In the genomic region with DNA sequence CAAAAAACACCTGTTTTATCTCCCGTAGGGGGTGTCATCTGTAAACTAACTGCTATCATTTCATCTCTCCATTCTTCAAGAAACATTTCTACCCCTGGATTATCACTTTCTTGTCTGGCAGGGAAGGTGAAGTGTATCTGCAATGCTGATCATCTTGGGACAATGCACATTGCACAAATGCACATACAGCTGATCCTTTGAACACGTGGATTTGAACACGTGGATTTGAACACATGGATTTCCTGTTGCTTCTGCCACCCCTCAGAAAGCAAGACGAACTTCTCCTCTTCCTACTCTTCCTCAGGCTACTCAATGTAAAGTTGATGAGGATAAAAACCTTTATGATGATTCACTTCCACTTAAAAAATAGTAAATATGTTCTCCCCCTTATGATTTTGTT, we compare ENCODE assay signal across 27 cellular contexts.
"Had no signal": no experiment of that assay in that cellular context is flagged by ENCODE, and none has a peak within 500 bp of the region (broad histone marks: within the 10 kb centered on the region; RNA-seq: fewer than 3 reads in every experiment).

No MANE protein-coding gene starts in this region.

- H3K27ac ChIP-seq: stomach, suprapubic skin, testis, thoracic aorta, thyroid gland, tibial artery, tibial nerve, transverse colon, upper lobe of left lung, upper lobe of right lung, uterus, vagina had no signal

- H3K4me1 ChIP-seq: stomach, suprapubic skin, testis, thyroid gland, tibial artery, tibial nerve, upper lobe of left lung, upper lobe of right lung, uterus had no signal

- H3K36me3 ChIP-seq: stomach, suprapubic skin, thoracic aorta, thyroid gland, tibial artery, tibial nerve, transverse colon, upper lobe of left lung, upper lobe of right lung, uterus, vagina had no signal

- H3K27me3 ChIP-seq: stomach, suprapubic skin, testis, thyroid gland, tibial artery, tibial nerve, transverse colon, upper lobe of left lung, upper lobe of right lung, uterus, vagina had no signal

- H3K9me3 ChIP-seq: stomach, suprapubic skin, testis, thoracic aorta, thyroid gland, tibial artery, tibial nerve, transverse colon, upper lobe of left lung, upper lobe of right lung, uterus, vagina had no signal

- ATAC-seq: stimulated activated effector memory CD8-positive, alpha-beta T cell treated with anti-CD3 and anti-CD28 coated beads, Interleukin-12 subunit alpha, Interleukin-12 subunit beta, amount 100 ng/mL, for 72 hours; stimulated activated memory B cell treated with anti-CD40 and anti-IgM and Interleukin-4, amounts not matched to agents 10 μg/mL and 1 μg/mL and 100 μg/mL, for 72 hours; stimulated activated naive B cell treated with anti-CD40 and anti-IgM and Interleukin-4, amounts not matched to agents 10 μg/mL and 1 μg/mL and 100 μg/mL, for 72 hours; stimulated activated naive CD8-positive, alpha-beta T cell treated with anti-CD3 and anti-CD28 coated beads, Interleukin-15, amount 100 ng/mL, for 72 hours; stimulated activated naive CD8-positive, alpha-beta T cell treated with anti-CD3 and anti-CD28 coated beads, Interleukin-15, Interleukin-2, amounts not matched to agents 100 U/mL and 50 U/mL, for 24 hours; upper lobe of right lung had no signal

- H3K4me3 ChIP-seq: stomach, suprapubic skin, testis, thoracic aorta, thyroid gland, tibial artery, tibial nerve, transverse colon, upper lobe of left lung, upper lobe of right lung, uterus, vagina had no signal

- DNase-seq: stimulated activated CD4-positive, alpha-beta T cell treated with anti-CD3 and anti-CD28 coated beads, Interleukin-2, amount 100 ng/mL, for 48 hours; stimulated activated CD4-positive, alpha-beta T cell treated with anti-CD3 and anti-CD28 coated beads, Interleukin-4, amount 100 ng/mL, for 1 hour; stimulated activated CD4-positive, alpha-beta T cell treated with anti-CD3 and anti-CD28 coated beads, Interleukin-4, amount 100 ng/mL, for 24 hours; stimulated activated CD4-positive, alpha-beta T cell treated with anti-CD3 and anti-CD28 coated beads, Interleukin-4, amount 100 ng/mL, for 4 hours; stimulated activated CD8-positive, alpha-beta memory T cell treated with anti-CD3 and anti-CD28 coated beads, Interleukin-4, amount 100 ng/mL, for 48 hours; stimulated activated naive B cell treated with anti-CD40 and anti-IgM and Interleukin-4, amounts not matched to agents 10 μg/mL and 1 μg/mL and 100 μg/mL, for 72 hours; stimulated activated naive CD4-positive, alpha-beta T cell; stimulated activated naive CD4-positive, alpha-beta T cell treated with Interleukin-2 at 50 U/mL for 16 hours; stimulated activated naive CD8-positive, alpha-beta T cell treated with anti-CD3 and anti-CD28 coated beads, Interleukin-15, amount 100 ng/mL, for 72 hours; stimulated activated naive CD8-positive, alpha-beta T cell treated with anti-CD3 and anti-CD28 coated beads, Interleukin-15, Interleukin-2, amounts not matched to agents 100 U/mL and 50 U/mL, for 24 hours; stomach; substantia nigra; testis; thyroid gland; tibial artery; transverse colon; trophoblast cell; upper lobe of left lung; upper lobe of right lung; uterus had no signal

- FAIRE-seq: urothelium cell line had no signal
